Comparison of ENCODE assay signal across 8 cellular contexts in the genomic region with DNA sequence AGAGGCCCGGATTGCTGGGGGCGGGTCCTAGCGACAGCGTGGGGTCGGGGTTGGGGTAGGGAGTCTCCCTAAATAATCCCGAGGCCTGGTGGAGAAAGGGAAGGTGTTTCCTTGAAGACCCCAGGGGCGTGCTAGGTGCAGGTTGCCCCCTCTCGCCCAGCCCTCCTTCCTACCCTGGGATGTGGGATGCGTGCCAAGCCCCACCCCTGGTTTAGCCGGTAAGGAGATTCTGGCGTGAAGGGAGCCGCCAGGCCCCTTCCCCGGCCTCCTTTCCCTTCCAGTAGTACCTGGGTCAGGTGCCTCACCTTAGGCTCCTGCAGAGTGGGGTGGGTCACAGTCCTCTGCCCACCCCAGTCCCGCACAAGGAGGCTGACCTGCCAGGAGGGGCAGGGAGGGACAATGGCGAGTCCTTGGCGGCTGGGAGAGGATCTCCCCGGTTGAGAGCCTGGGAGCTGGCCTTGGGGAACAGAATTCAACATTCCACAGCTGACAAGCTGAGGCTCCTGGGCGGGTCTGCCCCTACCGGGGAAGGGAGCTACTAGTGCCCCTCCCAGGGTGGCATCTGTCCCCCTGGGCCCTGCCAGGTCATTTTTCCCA. TPM values are rescaled to one million over a fixed set of nuclear protein-coding genes. Genes with fewer than 3 reads are reported as not detected.
DNase-seq lines count a peak whose midpoint lies in the region; ATAC-seq and FAIRE-seq lines count a peak whose summit lies in the region.

No MANE protein-coding gene starts in this region.

- H3K27me3 Mint-ChIP-seq in CD4-positive, CD25-positive, alpha-beta regulatory T cell: peaks cover 5% of the 10 kb centered on the region
- H3K27me3 Mint-ChIP-seq in activated T-helper 17 cell treated with anti-CD3 and anti-CD28 coated beads, Interleukin-2, amount 50 U/mL, for 72 hours: no peaks in the 10 kb centered on the region

- intact Hi-C loops in left ventricle myocardium superior (cut with micrococcal nuclease): no loop called here

- peak overlapping the region; percentile 76 for H3K27ac ChIP-seq in CD4-positive, CD25-positive, alpha-beta regulatory T cell (ENCODE audit: insufficient read depth, low read length, poor library complexity, severe bottlenecking)
- H3K27ac ChIP-seq in rectal smooth muscle tissue (ENCODE audit: low read depth, low read length): no peak overlapping the region

- H3K9me3 Mint-ChIP-seq in CD4-positive, CD25-positive, alpha-beta regulatory T cell: no peaks in the 10 kb centered on the region
- H3K9me3 Mint-ChIP-seq in activated T-helper 17 cell treated with anti-CD3 and anti-CD28 coated beads, Interleukin-2, amount 50 U/mL, for 72 hours: no peaks in the 10 kb centered on the region

- peak in 1 of 3 donors; percentile 16 for DNase-seq in CD4-positive, CD25-positive, alpha-beta regulatory T cell
- DNase-seq in HTR-8/SVneo (ENCODE audit: insufficient read length, low spot score) (peak; percentile 56), left ventricle myocardium superior (peak; percentile 71), Kasumi-1 (lab: John Stamatoyannopoulos, UW) (no peak), ecto neural progenitor cell (ENCODE audit: low spot score) (no peak)

- peaks cover under 1% of the 10 kb centered on the region for H3K36me3 Mint-ChIP-seq in CD4-positive, CD25-positive, alpha-beta regulatory T cell
- peaks cover 8% of the 10 kb centered on the region for H3K36me3 Mint-ChIP-seq in activated T-helper 17 cell treated with anti-CD3 and anti-CD28 coated beads, Interleukin-2, amount 50 U/mL, for 72 hours (ENCODE audit: low read depth)

- H3K9ac ChIP-seq in rectal smooth muscle tissue (ENCODE audit: low read length): peak overlapping the region; percentile 68

- peak overlapping the region; percentile 69 for H3K4me3 ChIP-seq in CD4-positive, CD25-positive, alpha-beta regulatory T cell (ENCODE audit: low read depth, low read length)
- H3K4me3 ChIP-seq in rectal smooth muscle tissue (ENCODE audit: low read length): peak overlapping the region; percentile 85

- no peak for ATAC-seq in CD4-positive, CD25-positive, alpha-beta regulatory T cell (ENCODE audit: low read depth in 2 of 2)
- no peak for ATAC-seq in activated T-helper 17 cell treated with anti-CD3 and anti-CD28 coated beads, Interleukin-2, amount 50 U/mL, for 72 hours (replicated peaks)
- ATAC-seq in left ventricle myocardium superior (peak; percentile 1), GM21529 (IDR thresholded peaks at IDR 0.05; ENCODE audit: unreplicated experiment) (no peak)

- H3K4me1 ChIP-seq in CD4-positive, CD25-positive, alpha-beta regulatory T cell (ENCODE audit: control insufficient read depth, insufficient read depth, low read length, poor library complexity, severe bottlenecking): peaks cover 30% of the 10 kb centered on the region
- H3K4me1 ChIP-seq in rectal smooth muscle tissue (ENCODE audit: control insufficient read depth, insufficient read depth, low read length): peaks cover 6% of the 10 kb centered on the region

- H3K9me3 ChIP-seq in CD4-positive, CD25-positive, alpha-beta regulatory T cell (ENCODE audit: control insufficient read depth in 2 of 2, low read length in 2 of 2): no peaks in the 10 kb centered on the region

- FAIRE-seq in HTR-8/SVneo (lab: Jason Lieb, UNC): no peak

- peak overlapping the region; percentile 82 to 99 (median 93) for H3K27ac Mint-ChIP-seq in CD4-positive, CD25-positive, alpha-beta regulatory T cell
- peak overlapping the region; percentile 78 for H3K27ac Mint-ChIP-seq in activated T-helper 17 cell treated with anti-CD3 and anti-CD28 coated beads, Interleukin-2, amount 50 U/mL, for 72 hours

- H3K36me3 ChIP-seq in CD4-positive, CD25-positive, alpha-beta regulatory T cell (ENCODE audit: control insufficient read depth, insufficient read depth, low read length): peaks cover 6% of the 10 kb centered on the region
- H3K36me3 ChIP-seq in rectal smooth muscle tissue (ENCODE audit: control insufficient read depth, insufficient read depth, low read length): peaks cover under 1% of the 10 kb centered on the region

- H3K27me3 ChIP-seq in CD4-positive, CD25-positive, alpha-beta regulatory T cell (ENCODE audit: control insufficient read depth, insufficient read depth, low read length): no peaks in the 10 kb centered on the region
- no peaks in the 10 kb centered on the region for H3K27me3 ChIP-seq in rectal smooth muscle tissue (ENCODE audit: control insufficient read depth, insufficient read depth, low read length)

- H3K4me3 Mint-ChIP-seq in CD4-positive, CD25-positive, alpha-beta regulatory T cell: peak overlapping the region; percentile 83 to 91 (median 90)
- peak overlapping the region; percentile 89 for H3K4me3 Mint-ChIP-seq in activated T-helper 17 cell treated with anti-CD3 and anti-CD28 coated beads, Interleukin-2, amount 50 U/mL, for 72 hours

- H3K4me1 Mint-ChIP-seq in CD4-positive, CD25-positive, alpha-beta regulatory T cell: peaks cover 0 to 67% (median 31%) of the 10 kb centered on the region in 4 donors
- peaks cover 25% of the 10 kb centered on the region for H3K4me1 Mint-ChIP-seq in activated T-helper 17 cell treated with anti-CD3 and anti-CD28 coated beads, Interleukin-2, amount 50 U/mL, for 72 hours

RNA-seq across cellular contexts. Expression of gene TSPAN17, which starts 0.7 kb away (rescaled TPM):
- total RNA-seq in CD4-positive, CD25-positive, alpha-beta regulatory T cell: 34.0 TPM
- 10 to 100 TPM; 26.0 to 48.8 (median 34.1) TPM for polyA plus RNA-seq in CD4-positive, CD25-positive, alpha-beta regulatory T cell
- 10 to 100 TPM; 26.7 to 53.0 TPM for total RNA-seq in activated T-helper 17 cell treated with anti-CD3 and anti-CD28 coated beads, Interleukin-2, amount 50 U/mL, for 72 hours
- 31.7 TPM for total RNA-seq in left ventricle myocardium superior

RNA-seq across cellular contexts. Expression of gene EIF4E1B, which starts 17.5 kb away (rescaled TPM):
- total RNA-seq in CD4-positive, CD25-positive, alpha-beta regulatory T cell: not detected
- polyA plus RNA-seq in CD4-positive, CD25-positive, alpha-beta regulatory T cell: not detected
- total RNA-seq in activated T-helper 17 cell treated with anti-CD3 and anti-CD28 coated beads, Interleukin-2, amount 50 U/mL, for 72 hours: not detected
- not detected for total RNA-seq in left ventricle myocardium superior

RNA-seq across cellular contexts. Expression of gene SNCB, which starts 17.6 kb away (rescaled TPM):
- total RNA-seq in CD4-positive, CD25-positive, alpha-beta regulatory T cell: not detected
- not detected for polyA plus RNA-seq in CD4-positive, CD25-positive, alpha-beta regulatory T cell
- total RNA-seq in activated T-helper 17 cell treated with anti-CD3 and anti-CD28 coated beads, Interleukin-2, amount 50 U/mL, for 72 hours: not detected
- not detected for total RNA-seq in left ventricle myocardium superior

RNA-seq across cellular contexts. Expression of gene GPRIN1, which starts 38.0 kb away (rescaled TPM):
- 1.9 TPM for total RNA-seq in CD4-positive, CD25-positive, alpha-beta regulatory T cell
- under 1 TPM; 0.24 to 0.87 (median 0.52) TPM for polyA plus RNA-seq in CD4-positive, CD25-positive, alpha-beta regulatory T cell
- 1 to 10 TPM; 4.8 to 8.9 TPM for total RNA-seq in activated T-helper 17 cell treated with anti-CD3 and anti-CD28 coated beads, Interleukin-2, amount 50 U/mL, for 72 hours
- 0.50 TPM for total RNA-seq in left ventricle myocardium superior

Comparison
In these comparisons a context has a peak if more than half of its experiments do, and no peak if none do; other contexts are left out.
1. DNase-seq: peak in HTR-8/SVneo (single experiment) and left ventricle myocardium superior (single experiment); none in Kasumi-1 (0 of 2) and ecto neural progenitor cell (single experiment).